ENCODE assay signal across 8 cellular contexts in the genomic region with DNA sequence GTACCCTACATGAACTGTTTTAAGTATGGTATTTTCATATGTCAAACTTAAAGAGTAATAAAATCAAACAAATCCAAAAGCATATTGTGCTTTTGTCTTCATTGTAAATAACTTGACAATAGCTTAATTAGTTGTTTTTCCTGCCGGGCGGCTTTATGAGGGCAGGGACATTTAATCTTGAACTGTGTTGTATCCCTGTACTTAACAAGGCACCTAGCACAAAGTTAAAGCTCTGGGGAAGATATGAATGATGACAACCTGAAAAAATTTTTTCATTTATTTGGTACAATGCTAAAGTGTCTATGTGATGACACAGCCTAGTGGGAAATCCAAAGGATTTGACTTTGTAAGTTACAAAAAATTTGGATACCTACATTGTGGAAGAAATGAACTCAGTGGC. TPM values are rescaled to one million over a fixed set of nuclear protein-coding genes. Genes with fewer than 3 reads are reported as not detected.
DNase-seq lines count a peak whose midpoint lies in the region; TF ChIP-seq lines count a peak whose summit lies in the region.

No MANE protein-coding gene starts in this region.

- H3K4me1 ChIP-seq in adipocyte (ENCODE audit: control insufficient read depth, insufficient read depth, low read length) (peaks cover 10% of the 10 kb centered on the region), thyroid gland (peaks cover 4 to 5% of the 10 kb centered on the region in 2 donors)

- intact Hi-C loops in thyroid gland (cut with DNase I), result no loop called here

- H3K4me1 Mint-ChIP-seq in activated T-cell treated with anti-CD3 and anti-CD28 coated beads, Interleukin-2, amount 50 U/mL, for 24 hours (ENCODE audit: low read depth), result peaks cover 21% of the 10 kb centered on the region

- H3K36me3 ChIP-seq in adipocyte (ENCODE audit: control insufficient read depth, insufficient read depth, low read length, severe bottlenecking) (no peaks in the 10 kb centered on the region), thyroid gland (no peaks in the 10 kb centered on the region)

- H3K4me3 ChIP-seq in adipocyte (ENCODE audit: low read length), result peak overlapping the region; percentile 90
- H3K4me3 ChIP-seq in thyroid gland (replicated peaks in 1 of 3), result peak overlapping the region in 2 of 3 donors; percentile 64 to 93

- peak overlapping the region; percentile 95 for H3K4me3 Mint-ChIP-seq in activated T-cell treated with anti-CD3 and anti-CD28 coated beads, Interleukin-2, amount 50 U/mL, for 24 hours

- peaks cover 16% of the 10 kb centered on the region for H3K27me3 Mint-ChIP-seq in activated T-cell treated with anti-CD3 and anti-CD28 coated beads, Interleukin-2, amount 50 U/mL, for 24 hours

- no peak for TF ChIP-seq CTCF in thyroid gland (IDR thresholded peaks at IDR 0.05)

- TF ChIP-seq POLR2A in thyroid gland (IDR thresholded peaks at IDR 0.05), result no peak

- H3K9me3 ChIP-seq in adipocyte (ENCODE audit: control insufficient read depth, low read length) (no peaks in the 10 kb centered on the region), thyroid gland (no peaks in the 10 kb centered on the region)

- H3K36me3 Mint-ChIP-seq in activated T-cell treated with anti-CD3 and anti-CD28 coated beads, Interleukin-2, amount 50 U/mL, for 24 hours (ENCODE audit: low read depth), result peaks cover 7% of the 10 kb centered on the region

- H3K9me3 Mint-ChIP-seq in activated T-cell treated with anti-CD3 and anti-CD28 coated beads, Interleukin-2, amount 50 U/mL, for 24 hours, result no peaks in the 10 kb centered on the region

- WGBS in thyroid gland, 2 donors, result 81 to 83% methylated on average over 2 of the region's 2 CpGs

- H3K27ac Mint-ChIP-seq in activated T-cell treated with anti-CD3 and anti-CD28 coated beads, Interleukin-2, amount 50 U/mL, for 24 hours, result peak overlapping the region; percentile 44

- peak overlapping the region in 1 of 3 donors; percentile 58 for H3K27ac ChIP-seq in thyroid gland

- no peak for DNase-seq in activated T-cell treated with anti-CD3 and anti-CD28 coated beads, Interleukin-2, amount 50 U/mL, for 24 hours
- DNase-seq in activated T-cell treated with anti-CD3 and anti-CD28 coated beads for 4 hours (no peak), adipocyte (ENCODE audit: low read depth) (peak; percentile 5), left kidney (ENCODE audit: low read depth, low spot score) (peak; percentile 4), thyroid gland (no peak), NAMALWA (ENCODE audit: low spot score) (no peak), EL (no peak), NCI-H1930 (lab: John Stamatoyannopoulos, UW) (no peak)

- H3K9ac ChIP-seq in adipocyte (ENCODE audit: low read length), result peak overlapping the region; percentile 88

- H3K27me3 ChIP-seq in adipocyte (replicated peaks; ENCODE audit: control insufficient read depth, insufficient read depth, low read length), result no peaks in the 10 kb centered on the region
- no peaks in the 10 kb centered on the region for H3K27me3 ChIP-seq in thyroid gland

RNA-seq across cellular contexts. Expression of gene HACE1, which starts 0.5 kb away (rescaled TPM):
- total RNA-seq in thyroid gland, result 10 to 100 TPM; 13.3 to 20.4 (median 15.0) TPM

Comparison
In these comparisons a context has a peak if more than half of its experiments do, and no peak if none do; other contexts are left out.
1. DNase-seq: peak in adipocyte (single experiment) and left kidney (single experiment); none in activated T-cell treated with anti-CD3 and anti-CD28 coated beads, Interleukin-2, amount 50 U/mL, for 24 hours (single experiment), activated T-cell treated with anti-CD3 and anti-CD28 coated beads for 4 hours (single experiment), thyroid gland (0 of 2), NAMALWA (single experiment), EL (single experiment) and NCI-H1930 (0 of 2).